ENCODE assay signal across 28 cellular contexts in the genomic region with DNA sequence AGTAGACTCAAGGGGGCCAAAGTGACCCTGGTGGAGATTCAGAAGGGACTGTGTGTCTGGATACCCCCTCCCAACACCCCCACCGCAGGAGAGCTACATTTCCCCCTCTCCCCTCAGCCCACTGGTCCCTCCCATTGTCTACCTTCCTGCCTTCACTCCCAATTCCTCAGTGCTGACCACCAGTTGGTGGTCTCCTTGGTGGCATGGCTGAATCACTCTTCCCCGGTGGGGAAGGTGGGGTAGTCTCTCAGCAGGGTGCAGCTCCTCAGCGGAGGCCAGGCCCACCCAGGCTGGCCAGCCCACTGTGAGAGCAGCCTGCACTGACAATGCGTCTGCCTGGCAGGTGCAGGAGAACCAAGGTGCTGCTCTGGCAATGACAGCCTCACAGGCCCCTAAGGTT.
"Had no signal": no experiment of that assay in that cellular context is flagged by ENCODE, and none has a peak within 500 bp of the region (broad histone marks: within the 10 kb centered on the region; RNA-seq: fewer than 3 reads in every experiment).

No MANE protein-coding gene starts in this region.

- FAIRE-seq: islet of Langerhans, kidney had no signal

- H3K79me2 ChIP-seq: parathyroid adenoma had no signal

- DNase-seq: hypothalamus; immature natural killer cell; kidney; left colon; left lung; lower lobe of right lung; mammary epithelial cell; mesendoderm; naive B cell; natural killer cell; nucleus accumbens; right lobe of liver; stimulated activated CD4-positive, alpha-beta T cell treated with anti-CD3 and anti-CD28 coated beads, Interleukin-1b, Interleukin-23, amount 100 ng/mL, for 48 hours; stimulated activated CD4-positive, alpha-beta T cell treated with anti-CD3 and anti-CD28 coated beads, Interleukin-2, amount 100 ng/mL, for 48 hours; stimulated activated CD4-positive, alpha-beta T cell treated with anti-CD3 and anti-CD28 coated beads, Interleukin-4, amount 100 ng/mL, for 4 hours; stimulated activated CD8-positive, alpha-beta memory T cell treated with anti-CD3 and anti-CD28 coated beads, Interleukin-4, amount 100 ng/mL, for 48 hours; stimulated activated naive CD4-positive, alpha-beta T cell treated with Interleukin-2 at 50 U/mL for 16 hours; stomach; tibial artery; trophoblast cell; upper lobe of right lung; uterus had no signal

- H3K36me3 ChIP-seq: left lung, lower lobe of right lung, right atrium auricular region, right lobe of liver, stomach, thoracic aorta, tibial artery, upper lobe of right lung, uterus had no signal

- H2AFZ ChIP-seq: parathyroid adenoma had no signal

- ATAC-seq: left colon; left lung; lower lobe of right lung; natural killer cell; right lobe of liver; stimulated activated memory B cell treated with anti-CD40 and anti-IgM and Interleukin-4, amounts not matched to agents 10 μg/mL and 1 μg/mL and 100 μg/mL, for 72 hours; upper lobe of right lung had no signal

- H3K27me3 ChIP-seq: left lung, right atrium auricular region, right lobe of liver, stomach, upper lobe of right lung, uterus had no signal

- H3K4me2 ChIP-seq: smooth muscle cell had no signal

- H3K27ac ChIP-seq: left lung, lower lobe of right lung, parathyroid adenoma, right atrium auricular region, right lobe of liver, stomach, thoracic aorta, tibial artery, upper lobe of right lung, uterus had no signal

- H3K9me3 ChIP-seq: left lung, lower lobe of right lung, right atrium auricular region, right lobe of liver, stomach, thoracic aorta, tibial artery, upper lobe of right lung, uterus had no signal

- H3K4me1 ChIP-seq: lower lobe of right lung, parathyroid adenoma, stomach, tibial artery, upper lobe of right lung, uterus had no signal

- H3K9ac ChIP-seq: parathyroid adenoma had no signal

- H3K4me3 ChIP-seq: left lung, lower lobe of right lung, right atrium auricular region, right lobe of liver, smooth muscle cell, stomach, thoracic aorta, tibial artery, upper lobe of right lung, uterus had no signal
